23 cellular contexts compared by ENCODE assay signal in genomic region chr11:44825058-44825795, GRCh38.
A peak's percentile ranks its signal among the peaks of the same experiment; 100 is the strongest.
DNase-seq lines count a peak whose midpoint lies in the region; ATAC-seq and TF ChIP-seq lines count a peak whose summit lies in the region.
"Had no signal": no experiment of that assay in that cellular context is flagged by ENCODE, and none has a peak within 500 bp of the region (broad histone marks: within the 10 kb centered on the region; RNA-seq: fewer than 3 reads in every experiment).

No MANE protein-coding gene starts in this region.

- TF ChIP-seq POLR2A in gastroesophageal sphincter (IDR thresholded peaks at IDR 0.05): no peak

- no TSS peak for BruUV-seq in PC-9 (replicated peaks; lab: Mats Ljungman, UMichigan)

- H3K79me2 ChIP-seq in PC-9 (ENCODE audit: low read depth): no peaks in the 10 kb centered on the region
- H3K79me2 ChIP-seq: hepatocyte had no signal

- no peak overlapping the region for H2AFZ ChIP-seq in PC-9
- H2AFZ ChIP-seq: hepatocyte had no signal

- H3K9me3 ChIP-seq in T-helper 17 cell (ENCODE audit: control insufficient read depth, low read length, poor library complexity, severe bottlenecking): no peaks in the 10 kb centered on the region
- H3K9me3 ChIP-seq in gastroesophageal sphincter: no peaks in the 10 kb centered on the region
- no peaks in the 10 kb centered on the region for H3K9me3 ChIP-seq in mesodermal cell (ENCODE audit: control insufficient read depth, low read length)
- no peaks in the 10 kb centered on the region; the same call in 1 of the 2 replicates for H3K9me3 ChIP-seq in PC-9 (ENCODE audit: insufficient read depth, low read depth)

- H3K36me3 Mint-ChIP-seq in T-helper 17 cell (ENCODE audit: low read depth) (peaks cover 2% of the 10 kb centered on the region), type B pancreatic cell (no peaks in the 10 kb centered on the region)
- H3K36me3 Mint-ChIP-seq: activated naive CD8-positive, alpha-beta T cell treated with anti-CD3 and anti-CD28 coated beads for 36 hours; CD14-positive monocyte; stimulated activated naive B cell treated with anti-CD40 and anti-IgM and Interleukin-4, amounts not matched to agents 10 μg/mL and 1 μg/mL and 100 μg/mL, for 72 hours had no signal

- H3K4me1 ChIP-seq in gastroesophageal sphincter (peaks cover 5 to 62% (median 9%) of the 10 kb centered on the region in 3 donors), mesodermal cell (ENCODE audit: control insufficient read depth, insufficient read depth, low read length, poor library complexity, severe bottlenecking) (peaks cover 24% of the 10 kb centered on the region), PC-9 (replicated peaks; ENCODE audit: insufficient read depth) (no peaks in the 10 kb centered on the region)

- no peaks in the 10 kb centered on the region for H3K9me2 ChIP-seq in PC-9 (ENCODE audit: insufficient read depth)

- no peak for TF ChIP-seq EP300 in gastroesophageal sphincter (IDR thresholded peaks at IDR 0.05)

- H3K27me3 Mint-ChIP-seq in T-helper 17 cell (no peaks in the 10 kb centered on the region), type B pancreatic cell (no peaks in the 10 kb centered on the region)
- H3K27me3 Mint-ChIP-seq: activated CD4-positive, alpha-beta memory T cell treated with anti-CD3 and anti-CD28 coated beads for 36 hours; activated naive CD8-positive, alpha-beta T cell treated with anti-CD3 and anti-CD28 coated beads for 36 hours had no signal

- H3K4me3 Mint-ChIP-seq in T-helper 17 cell (no peak overlapping the region), type B pancreatic cell (no peak overlapping the region)
- H3K4me3 Mint-ChIP-seq: activated CD4-positive, alpha-beta memory T cell treated with anti-CD3 and anti-CD28 coated beads for 36 hours; activated naive CD8-positive, alpha-beta T cell treated with anti-CD3 and anti-CD28 coated beads for 36 hours; CD14-positive monocyte; stimulated activated naive B cell treated with anti-CD40 and anti-IgM and Interleukin-4, amounts not matched to agents 10 μg/mL and 1 μg/mL and 100 μg/mL, for 72 hours had no signal

- H4K20me1 ChIP-seq in PC-9 (ENCODE audit: insufficient read depth): no peaks in the 10 kb centered on the region

- H3K36me3 ChIP-seq in gastroesophageal sphincter (no peaks in the 10 kb centered on the region), mesodermal cell (ENCODE audit: control insufficient read depth, insufficient read depth, low read length) (no peaks in the 10 kb centered on the region), PC-9 (ENCODE audit: low read depth) (no peaks in the 10 kb centered on the region)

- WGBS in gastroesophageal sphincter (ENCODE audit: low coverage in 1 of 2), 2 donors: 100% methylated on average over 1 to 2 of the region's 14 CpGs
- 65 to 66% methylated on average over 11 to 13 of the region's 14 CpGs for WGBS in mesodermal cell (ENCODE audit: insufficient coverage in 2 of 2), 2 experiments

- DNase-seq in T-helper 17 cell (no peak), type B pancreatic cell (ENCODE audit: extremely low spot score, unreplicated experiment) (no peak), NCI-H82 treated with DMSO at 0.1 percent for 48 hours (lab: John Stamatoyannopoulos, UW; ENCODE audit: unreplicated experiment) (no peak), cerebellar nuclear complex (lab: John Stamatoyannopoulos, UW) (no peak), PC-9 (no peak)
- DNase-seq: activated CD4-positive, alpha-beta memory T cell treated with anti-CD3 and anti-CD28 coated beads for 36 hours; activated CD8-positive, alpha-beta memory T cell treated with anti-CD3 and anti-CD28 coated beads, Interleukin-2, amount 50 U/mL, for 48 hours; activated naive CD8-positive, alpha-beta T cell treated with anti-CD3 and anti-CD28 coated beads for 36 hours; foreskin fibroblast; NCI-H2081 treated with DMSO at 0.1 percent for 48 hours; NCI-H446; NCI-H82; occipital lobe; OCI-M1; SHP77; stimulated activated CD4-positive, alpha-beta T cell treated with anti-CD3 and anti-CD28 coated beads, Interleukin-4, amount 100 ng/mL, for 1 hour; stimulated activated naive B cell treated with anti-CD40 and anti-IgM and Interleukin-4, amounts not matched to agents 10 μg/mL and 1 μg/mL and 100 μg/mL, for 72 hours had no signal

- no peaks in the 10 kb centered on the region for H3K9me3 Mint-ChIP-seq in type B pancreatic cell
- H3K9me3 Mint-ChIP-seq: activated CD4-positive, alpha-beta memory T cell treated with anti-CD3 and anti-CD28 coated beads for 36 hours; activated naive CD8-positive, alpha-beta T cell treated with anti-CD3 and anti-CD28 coated beads for 36 hours; stimulated activated naive B cell treated with anti-CD40 and anti-IgM and Interleukin-4, amounts not matched to agents 10 μg/mL and 1 μg/mL and 100 μg/mL, for 72 hours had no signal

- ATAC-seq in T-helper 17 cell: no peak
- ATAC-seq in gastroesophageal sphincter: peak; percentile 13
- ATAC-seq: activated CD4-positive, CD25-positive, alpha-beta regulatory T cell treated with anti-CD3 and anti-CD28 coated beads, Interleukin-2, amount 50 U/mL, for 24 hours; stimulated activated naive B cell treated with anti-CD40 and anti-IgM and Interleukin-4, amounts not matched to agents 10 μg/mL and 1 μg/mL and 100 μg/mL, for 72 hours had no signal

- H3K4me3 ChIP-seq in gastroesophageal sphincter (no peak overlapping the region), mesodermal cell (ENCODE audit: extremely low read depth, insufficient read depth, low read length, poor library complexity, severe bottlenecking) (no peak overlapping the region), PC-9 (no peak overlapping the region)
- H3K4me3 ChIP-seq: hepatocyte, lung had no signal

- CTCF ChIA-PET in PC-9 (lab: Charles Lee): no interaction called here

- no peaks in the 10 kb centered on the region for H3F3A ChIP-seq in PC-9 (ENCODE audit: insufficient read depth, low read depth)

- no peak for TF ChIP-seq CTCF in gastroesophageal sphincter (IDR thresholded peaks at IDR 0.05)
- no peak for TF ChIP-seq CTCF in type B pancreatic cell (conservative IDR thresholded peaks at IDR 0.05)
- TF ChIP-seq CTCF in PC-9 (conservative IDR thresholded peaks at IDR 0.05): no peak

- H3K27ac ChIP-seq in gastroesophageal sphincter (peak overlapping the region; percentile 25 to 81 (median 74)), mesodermal cell (ENCODE audit: low read depth, low read length, severe bottlenecking) (peak overlapping the region; percentile 89), PC-9 (no peak overlapping the region)
- H3K27ac ChIP-seq: hepatocyte had no signal

- POLR2A ChIA-PET in PC-9 (lab: Charles Lee; ENCODE audit: unreplicated experiment): no interaction called here

- H3K27ac Mint-ChIP-seq in T-helper 17 cell (peak overlapping the region; percentile 62), type B pancreatic cell (peak overlapping the region; percentile 40)
- H3K27ac Mint-ChIP-seq: activated CD4-positive, alpha-beta memory T cell treated with anti-CD3 and anti-CD28 coated beads for 36 hours; activated naive CD8-positive, alpha-beta T cell treated with anti-CD3 and anti-CD28 coated beads for 36 hours; CD14-positive monocyte; stimulated activated naive B cell treated with anti-CD40 and anti-IgM and Interleukin-4, amounts not matched to agents 10 μg/mL and 1 μg/mL and 100 μg/mL, for 72 hours had no signal

- H3K27me3 ChIP-seq in gastroesophageal sphincter (no peaks in the 10 kb centered on the region), PC-9 (ENCODE audit: insufficient read depth, low read depth) (peaks cover 75% of the 10 kb centered on the region)
- H3K27me3 ChIP-seq: hepatocyte had no signal

- intact Hi-C loops in PC-9 (cut with micrococcal nuclease; ENCODE audit: unreplicated experiment): no loop called here

- no peak overlapping the region for H3K4me2 ChIP-seq in PC-9
- H3K4me2 ChIP-seq: hepatocyte had no signal

- H3K4me1 Mint-ChIP-seq in T-helper 17 cell: peaks cover 48% of the 10 kb centered on the region
- H3K4me1 Mint-ChIP-seq in type B pancreatic cell (ENCODE audit: unreplicated experiment): peaks cover 24% of the 10 kb centered on the region
- H3K4me1 Mint-ChIP-seq: stimulated activated naive B cell treated with anti-CD40 and anti-IgM and Interleukin-4, amounts not matched to agents 10 μg/mL and 1 μg/mL and 100 μg/mL, for 72 hours had no signal
